ENCODE assay signal across 23 cellular contexts in genomic region chr5:73743161-73743560, GRCh38.
DNase-seq lines count a peak whose midpoint lies in the region; ATAC-seq, FAIRE-seq and TF ChIP-seq lines count a peak whose summit lies in the region.
"Had no signal": no experiment of that assay in that cellular context is flagged by ENCODE, and none has a peak within 500 bp of the region (broad histone marks: within the 10 kb centered on the region; RNA-seq: fewer than 3 reads in every experiment).

No MANE protein-coding gene starts in this region.

- peaks cover 3% of the 10 kb centered on the region for H3K4me1 ChIP-seq in adipocyte (ENCODE audit: control insufficient read depth, insufficient read depth, low read length)
- H3K4me1 ChIP-seq: BLaER1, Caco-2 had no signal

- TF ChIP-seq CTCF in osteocyte (IDR thresholded peaks at IDR 0.05) = no peak

- FAIRE-seq in frontal cortex (lab: Jason Lieb, UNC) = no peak
- FAIRE-seq: GM12892, HepG2, K562 had no signal

- H3K4me1 Mint-ChIP-seq in osteocyte (ENCODE audit: unreplicated experiment) = peaks cover 42% of the 10 kb centered on the region

- peak; percentile 10 for DNase-seq in adipocyte (ENCODE audit: low read depth)
- peak; percentile 22 for DNase-seq in fibroblast of peridontal ligament (ENCODE audit: extremely low read depth)
- no peak for DNase-seq in osteocyte (ENCODE audit: extremely low spot score, unreplicated experiment)
- DNase-seq in stimulated activated naive CD4-positive, alpha-beta T cell (lab: John Stamatoyannopoulos, UW) = no peak
- no peak for DNase-seq in frontal cortex (ENCODE audit: low spot score in 2 of 2)
- DNase-seq: ACHN; Caco-2; CD4-positive, alpha-beta T cell; DND-41; MM.1S; NCI-H1048; NCI-H1417 treated with DMSO at 0.1 percent for 48 hours; NCI-H187; NCI-H446; NCI-H526; PC-3; Right ventricle myocardium superior had no signal

- no peaks in the 10 kb centered on the region for H3K27me3 ChIP-seq in adipocyte (replicated peaks; ENCODE audit: control insufficient read depth, insufficient read depth, low read length)
- H3K27me3 ChIP-seq: BLaER1 had no signal

- no peaks in the 10 kb centered on the region for H3K36me3 ChIP-seq in adipocyte (ENCODE audit: control insufficient read depth, insufficient read depth, low read length, severe bottlenecking)
- H3K36me3 ChIP-seq: BLaER1 had no signal

- no peak overlapping the region for H3K4me3 ChIP-seq in adipocyte (ENCODE audit: low read length)
- H3K4me3 ChIP-seq: BLaER1, K562 had no signal

- H3K4me3 Mint-ChIP-seq in osteocyte (ENCODE audit: unreplicated experiment) = no peak overlapping the region
- H3K4me3 Mint-ChIP-seq: CD4-positive, alpha-beta T cell had no signal

- peaks cover 6% of the 10 kb centered on the region for H3K9me3 ChIP-seq in adipocyte (ENCODE audit: control insufficient read depth, low read length)
- H3K9me3 ChIP-seq: BLaER1, Caco-2 had no signal

- peaks cover 14% of the 10 kb centered on the region for H3K36me3 Mint-ChIP-seq in osteocyte (ENCODE audit: unreplicated experiment)

- H3K27me3 Mint-ChIP-seq in osteocyte (ENCODE audit: unreplicated experiment) = no peaks in the 10 kb centered on the region

- peaks cover 14% of the 10 kb centered on the region for H3K9me3 Mint-ChIP-seq in osteocyte (ENCODE audit: unreplicated experiment)
- H3K9me3 Mint-ChIP-seq: CD4-positive, alpha-beta T cell had no signal

- no peak for ATAC-seq in HG03097 (IDR thresholded peaks at IDR 0.05; ENCODE audit: low FRiP score, unreplicated experiment)
- no peak for ATAC-seq in GM21367 (IDR thresholded peaks at IDR 0.05; ENCODE audit: unreplicated experiment)
- ATAC-seq: HepG2, K562, PC-3 had no signal

- peak overlapping the region; percentile 47 for H3K27ac Mint-ChIP-seq in osteocyte (ENCODE audit: unreplicated experiment)
- H3K27ac Mint-ChIP-seq: CD4-positive, alpha-beta T cell had no signal

- H3K9ac ChIP-seq in adipocyte (ENCODE audit: low read length) = no peak overlapping the region
- H3K9ac ChIP-seq: BLaER1 had no signal

Comparison
In these comparisons a context has a peak if more than half of its experiments do, and no peak if none do; other contexts are left out.
1. DNase-seq: peak in adipocyte (single experiment) and fibroblast of peridontal ligament (single experiment); none in osteocyte (single experiment), stimulated activated naive CD4-positive, alpha-beta T cell (0 of 6) and frontal cortex (0 of 2).